ENCODE assay signal across 8 cellular contexts in genomic region chr2:168890006-168890782, GRCh38. TPM values are rescaled to one million over a fixed set of nuclear protein-coding genes. Genes with fewer than 3 reads are reported as not detected.
A peak's percentile ranks its signal among the peaks of the same experiment; 100 is the strongest.
DNase-seq lines count a peak whose midpoint lies in the region; ATAC-seq and TF ChIP-seq lines count a peak whose summit lies in the region.

Gene SPC25 (minus strand): TSS chr2:168890430. CDS start chr2:168889519, 911 bp downstream.

- H3K4me3 Mint-ChIP-seq in WTC11 = peak within 1 kb of the TSS; percentile 96

- DNase-seq in AG09309 (ENCODE audit: low read depth) (peak; percentile 40), NCI-H345 (lab: John Stamatoyannopoulos, UW) (peak; percentile 98), WTC11 (ENCODE audit: low spot score) (peak; percentile 93), caudate nucleus (lab: John Stamatoyannopoulos, UW) (peak; percentile 7 to 92 (median 76)), iris pigment epithelial cell (ENCODE audit: low read depth) (peak; percentile 86)
- peak; percentile 69 to 84 for DNase-seq in stimulated activated CD4-positive, alpha-beta T cell treated with anti-CD3 and anti-CD28 coated beads, Interleukin-12 subunit alpha, Interleukin-12 subunit beta, amount 100 ng/mL, for 24 hours (ENCODE audit: low read depth in 2 of 2)

- peaks cover 11% of the 10 kb centered on the region for H3K4me1 Mint-ChIP-seq in WTC11

- peak; percentile 68 for TF ChIP-seq POLR2A in GM18951 (IDR thresholded peaks at IDR 0.05; ENCODE audit: extremely low read depth, insufficient read depth, insufficient read length)

- TF ChIP-seq CTCF in AG09309 (IDR thresholded peaks at IDR 0.05; ENCODE audit: control insufficient read depth, insufficient read depth, low read depth, low read length, missing control alignments) (peak; percentile 17), WTC11 (IDR thresholded peaks at IDR 0.05) (no peak)

- H3K27ac Mint-ChIP-seq in WTC11 = peak within 1 kb of the TSS; percentile 77

- POLR2A ChIA-PET in WTC11 (lab: Charles Lee) = no interaction called here

- peaks cover 20% of the 10 kb centered on the region for H3K36me3 Mint-ChIP-seq in WTC11

- in situ Hi-C loops in GM18951 (cut with MboI; ENCODE audit: low sequenced_read_pairs, unreplicated experiment) = no loop called here

- H3K9me3 Mint-ChIP-seq in WTC11 = no peaks in the 10 kb centered on the region

- peak; percentile 100 for ATAC-seq in HG03175 (IDR thresholded peaks at IDR 0.05; ENCODE audit: unreplicated experiment)
- peak; percentile 99 for ATAC-seq in WTC11

- CTCF ChIA-PET in WTC11 (lab: Charles Lee) = interaction anchor here (0.6 to 1.1 kb wide), 2 partner anchors 29 to 885 kb away, joined by 3 to 7 read pairs; no protein-coding TSS in a partner anchor

- peak within 1 kb of the TSS; percentile 84 for H3K4me3 ChIP-seq in AG09309 (ENCODE audit: control insufficient read depth, low read depth, low read length)

- no peak within 1 kb of the TSS for H3K27ac ChIP-seq in caudate nucleus (ENCODE audit: low read depth, low read length)

- peaks cover 25% of the 10 kb centered on the region for H3K27me3 Mint-ChIP-seq in WTC11 (ENCODE audit: low read depth)

TF ChIP-seq in WTC11, 78 proteins besides CTCF, POLR2A, EP300 and RAD21 (continues in another document):
- no peak for TF ChIP-seq RORB (CRISPR knock-in tag; IDR thresholded peaks at IDR 0.05)
- peak; percentile 66 for TF ChIP-seq SP1 (CRISPR knock-in tag; conservative IDR thresholded peaks at IDR 0.05)
- TF ChIP-seq E2F4 (CRISPR knock-in tag; IDR thresholded peaks at IDR 0.05; ENCODE audit: borderline replicate concordance, low read depth) = peak; percentile 100
- peak; percentile 98 for TF ChIP-seq MYBL2 (CRISPR knock-in tag; IDR thresholded peaks at IDR 0.05)
- TF ChIP-seq ARID4B (CRISPR knock-in tag; IDR thresholded peaks at IDR 0.05; ENCODE audit: borderline replicate concordance) = 0 out of 2 replicates have a peak, but pooled peaks have one; percentile 51
- TF ChIP-seq ZNF423 (CRISPR knock-in tag; IDR thresholded peaks at IDR 0.05) = no peak
- no peak for TF ChIP-seq CREM (CRISPR knock-in tag; IDR thresholded peaks at IDR 0.05)
- TF ChIP-seq NR1H2 (CRISPR knock-in tag; IDR thresholded peaks at IDR 0.05) = no peak
- peak; percentile 74; the same call in 1 of the 2 replicates for TF ChIP-seq GABPB1 (CRISPR knock-in tag; IDR thresholded peaks at IDR 0.05)
- TF ChIP-seq NFYB (CRISPR knock-in tag; conservative IDR thresholded peaks at IDR 0.05; ENCODE audit: low read depth) = peak; percentile 96
- TF ChIP-seq NR3C1 (CRISPR knock-in tag; conservative IDR thresholded peaks at IDR 0.05; ENCODE audit: low read depth) = no peak
- peak; percentile 32; the same call in 1 of the 2 replicates for TF ChIP-seq ZNF281 (CRISPR knock-in tag; IDR thresholded peaks at IDR 0.05)
- TF ChIP-seq ZNF121 (CRISPR knock-in tag; IDR thresholded peaks at IDR 0.05) = no peak
- 0 out of 2 replicates have a peak, but pooled peaks have one; percentile 59 for TF ChIP-seq FOXK1 (CRISPR knock-in tag; IDR thresholded peaks at IDR 0.05)
- TF ChIP-seq OVOL2 (CRISPR knock-in tag; IDR thresholded peaks at IDR 0.05; ENCODE audit: borderline replicate concordance) = no peak
- 0 out of 2 replicates have a peak, but pooled peaks have one; percentile 11 for TF ChIP-seq TEAD1 (CRISPR knock-in tag; IDR thresholded peaks at IDR 0.05)
- peak; percentile 76; the same call in 1 of the 2 replicates for TF ChIP-seq NFE2L1 (CRISPR knock-in tag; IDR thresholded peaks at IDR 0.05)
- TF ChIP-seq SMAD3 (CRISPR knock-in tag; IDR thresholded peaks at IDR 0.05; ENCODE audit: borderline replicate concordance) = no peak
- TF ChIP-seq MAX (CRISPR knock-in tag; IDR thresholded peaks at IDR 0.05) = 0 out of 2 replicates have a peak, but pooled peaks have one; percentile 19
- peak; percentile 48; the same call in 1 of the 2 replicates for TF ChIP-seq FOXP1 (CRISPR knock-in tag; IDR thresholded peaks at IDR 0.05; ENCODE audit: borderline replicate concordance)
- TF ChIP-seq ZBTB43 (CRISPR knock-in tag; IDR thresholded peaks at IDR 0.05) = 0 out of 2 replicates have a peak, but pooled peaks have one; percentile 47

RNA-seq across cellular contexts. Expression of gene SPC25, which starts in this region (rescaled TPM):
- 23.2 to 29.2 TPM (median 28.6 TPM) in 3 replicates for total RNA-seq in WTC11 (2021)

Comparison
In these comparisons a context has a peak if more than half of its experiments do, and no peak if none do; other contexts are left out.
1. DNase-seq: peak in every context shown above with its lines; median percentile 98 in NCI-H345; 93 in WTC11; 86 in iris pigment epithelial cell; 76 in stimulated activated CD4-positive, alpha-beta T cell treated with anti-CD3 and anti-CD28 coated beads, Interleukin-12 subunit alpha, Interleukin-12 subunit beta, amount 100 ng/mL, for 24 hours; 76 in caudate nucleus; 40 in AG09309.